9 cellular contexts compared by ENCODE assay signal in genomic region chr18:519019-519879, GRCh38. TPM values are rescaled to one million over a fixed set of nuclear protein-coding genes. Genes with fewer than 3 reads are reported as not detected.
DNase-seq lines count a peak whose midpoint lies in the region; ATAC-seq and TF ChIP-seq lines count a peak whose summit lies in the region.
"Had no signal": no experiment of that assay in that cellular context is flagged by ENCODE, and none has a peak within 500 bp of the region (broad histone marks: within the 10 kb centered on the region; RNA-seq: fewer than 3 reads in every experiment).

No MANE protein-coding gene starts in this region.

- H3K36me3 ChIP-seq in ovary (no peaks in the 10 kb centered on the region), A673 (ENCODE audit: insufficient read depth, low read length, poor library complexity, severe bottlenecking) (no peaks in the 10 kb centered on the region), esophagus squamous epithelium (no peaks in the 10 kb centered on the region)

- ATAC-seq in GM21447 (IDR thresholded peaks at IDR 0.05; ENCODE audit: unreplicated experiment) (peak; percentile 93), HG03575 (IDR thresholded peaks at IDR 0.05; ENCODE audit: extremely low read depth, insufficient number of reproducible peaks, low FRiP score, unreplicated experiment) (peak; percentile 91)

- POLR2A ChIA-PET in A673 (lab: Charles Lee; ENCODE audit: low non-redundant PET): no interaction called here

- CTCF ChIA-PET in A673 (lab: Charles Lee): no interaction called here

- H3K27me3 ChIP-seq in ovary (no peaks in the 10 kb centered on the region), A673 (replicated peaks; ENCODE audit: insufficient read depth, low read depth, low read length, poor library complexity) (no peaks in the 10 kb centered on the region), esophagus squamous epithelium (no peaks in the 10 kb centered on the region)

- TF ChIP-seq EP300 in ovary (IDR thresholded peaks at IDR 0.05): no peak

- intact Hi-C loops in ovary (cut with DNase I): loop anchor here in 1 of 4 donors (10.0 kb wide), 1 partner anchor 64 kb away; no protein-coding TSS in a partner anchor
- intact Hi-C loops in A673 (cut with micrococcal nuclease; ENCODE audit: unreplicated experiment): no loop called here
- intact Hi-C loops in esophagus squamous epithelium (cut with DNase I): no loop called here

- no peaks in the 10 kb centered on the region for H3K9me3 ChIP-seq in ovary
- H3K9me3 ChIP-seq in A673 (ENCODE audit: low read depth, low read length, poor library complexity, severe bottlenecking): no peaks in the 10 kb centered on the region
- H3K9me3 ChIP-seq in esophagus squamous epithelium: no peaks in the 10 kb centered on the region

- H3K4me1 ChIP-seq in ovary (ENCODE audit: insufficient read depth) (no peaks in the 10 kb centered on the region), A673 (ENCODE audit: insufficient read depth, low read length, poor library complexity, severe bottlenecking) (no peaks in the 10 kb centered on the region), esophagus squamous epithelium (peaks cover 0 to 16% (median 0%) of the 10 kb centered on the region in 3 donors)

- WGBS in ovary, 3 donors: 59 to 62% (median 60%) methylated on average over 11 of the region's 11 CpGs
- WGBS in esophagus squamous epithelium, 2 donors: 59 to 63% methylated on average over 7 to 11 of the region's 11 CpGs

- no peak overlapping the region for H3K27ac ChIP-seq in ovary
- no peak overlapping the region for H3K27ac ChIP-seq in A673 (ENCODE audit: low read depth, low read length, poor library complexity, severe bottlenecking)
- H3K27ac ChIP-seq in esophagus squamous epithelium: peak overlapping the region in 2 of 4 donors; percentile 46 to 60
- H3K27ac ChIP-seq: KMS-11 had no signal

- DNase-seq in GM03348 (ENCODE audit: low spot score): peak; percentile 56
- peak; percentile 74 for DNase-seq in dermis blood vessel endothelial cell
- peak; percentile 30 to 52 (median 38) for DNase-seq in ovary
- no peak for DNase-seq in A673 (ENCODE audit: low spot score)
- no peak for DNase-seq in esophagus squamous epithelium (lab: John Stamatoyannopoulos, UW)
- DNase-seq in stimulated activated CD4-positive, alpha-beta T cell treated with anti-CD3 and anti-CD28 coated beads, Interleukin-4, amount 100 ng/mL, for 24 hours: no peak

- H3K4me3 ChIP-seq in ovary (no peak overlapping the region), A673 (ENCODE audit: low read depth, low read length, poor library complexity, severe bottlenecking) (no peak overlapping the region), esophagus squamous epithelium (no peak overlapping the region)

- TF ChIP-seq POLR2A in ovary (IDR thresholded peaks at IDR 0.05) (no peak), esophagus squamous epithelium (IDR thresholded peaks at IDR 0.05) (no peak)

- no peak for TF ChIP-seq CTCF in ovary (IDR thresholded peaks at IDR 0.05)
- no peak for TF ChIP-seq CTCF in A673 (conservative IDR thresholded peaks at IDR 0.05; ENCODE audit: low read depth, low read length)
- TF ChIP-seq CTCF in esophagus squamous epithelium (IDR thresholded peaks at IDR 0.05): no peak

- no TSS peak for BruUV-seq in A673 (replicated peaks; lab: Mats Ljungman, UMichigan)

RNA-seq across cellular contexts. Expression of gene COLEC12, which starts 18.7 kb away (rescaled TPM):
- 45.1 and 64.2 TPM in 2 replicates for total RNA-seq in dermis blood vessel endothelial cell
- total RNA-seq in ovary: 1 to 10 TPM in 6 of 7 donors, under 1 TPM in 1; 0.78 to 9.9 (median 5.9) TPM
- polyA plus RNA-seq in ovary: 10 to 100 TPM in 1 of 2 donors, 1 to 10 TPM in 1; 3.0 to 20.7 TPM
- total RNA-seq in A673 (2021): 0.86 and 1.5 TPM in 2 replicates
- 10 to 100 TPM in 1 of 4 donors, 1 to 10 TPM in 3; 1.4 to 12.2 (median 4.0) TPM for total RNA-seq in esophagus squamous epithelium

Comparison
In these comparisons a context has a peak if more than half of its experiments do, and no peak if none do; other contexts are left out.
1. DNase-seq: peak in GM03348 (single experiment), dermis blood vessel endothelial cell (single experiment) and ovary (5 of 5); none in A673 (single experiment), esophagus squamous epithelium (single experiment) and stimulated activated CD4-positive, alpha-beta T cell treated with anti-CD3 and anti-CD28 coated beads, Interleukin-4, amount 100 ng/mL, for 24 hours (single experiment).